In genomic region chr6:24495516-24495847, GRCh38 we compare ENCODE assay signal across 8 cellular contexts. TPM values are rescaled to one million over a fixed set of nuclear protein-coding genes. Genes with fewer than 3 reads are reported as not detected.
A peak's percentile ranks its signal among the peaks of the same experiment; 100 is the strongest.
DNase-seq lines count a peak whose midpoint lies in the region; ATAC-seq and TF ChIP-seq lines count a peak whose summit lies in the region.

No MANE protein-coding gene starts in this region.

- H3K4me2 ChIP-seq in DOHH2 (ENCODE audit: low read length) = peak overlapping the region; percentile 89

- TF ChIP-seq CTCF in DOHH2 (IDR thresholded peaks at IDR 0.05; ENCODE audit: low read depth, low read length, poor library complexity, severe bottlenecking) = no peak
- TF ChIP-seq CTCF in brain microvascular endothelial cell (IDR thresholded peaks at IDR 0.05; ENCODE audit: low read depth, low read length, missing control alignments) = no peak

- H3K4me3 Mint-ChIP-seq in T-cell = peak overlapping the region; percentile 78 to 89 (median 81)

- H3F3A ChIP-seq in DOHH2 (ENCODE audit: control insufficient read depth, insufficient read depth) = no peaks in the 10 kb centered on the region

- peak overlapping the region; percentile 55 for H3K27ac ChIP-seq in DOHH2 (ENCODE audit: low read depth, low read length)
- H3K27ac ChIP-seq in brain microvascular endothelial cell = no peak overlapping the region

- H3K27me3 ChIP-seq in DOHH2 (ENCODE audit: control insufficient read depth, low read length) = no peaks in the 10 kb centered on the region
- H3K27me3 ChIP-seq in brain microvascular endothelial cell (replicated peaks) = no peaks in the 10 kb centered on the region

- CTCF ChIA-PET in T-cell (lab: Charles Lee) = interaction anchor here (0.6 to 1.5 kb wide), 3 partner anchors 26 to 750 kb away, joined by 3 to 6 read pairs (median 4); no protein-coding TSS in a partner anchor

- H3K4me3 ChIP-seq in DOHH2 (ENCODE audit: low read length) = peak overlapping the region; percentile 86
- peak overlapping the region; percentile 59 for H3K4me3 ChIP-seq in brain microvascular endothelial cell (ENCODE audit: low read depth, low read length)

- H3K36me3 Mint-ChIP-seq in T-cell = peaks cover 16% of the 10 kb centered on the region

- H3K36me3 ChIP-seq in DOHH2 (ENCODE audit: control insufficient read depth, low read length) (peaks cover 18% of the 10 kb centered on the region), brain microvascular endothelial cell (replicated peaks) (no peaks in the 10 kb centered on the region)

- H3K9me2 ChIP-seq in DOHH2 (replicated peaks; ENCODE audit: control insufficient read depth, low read length) = no peaks in the 10 kb centered on the region

- H3K4me1 ChIP-seq in DOHH2 (ENCODE audit: control insufficient read depth, low read length) = peaks cover 34% of the 10 kb centered on the region

- H3K79me2 ChIP-seq in DOHH2 (ENCODE audit: control insufficient read depth, low read length) = no peaks in the 10 kb centered on the region

- in situ Hi-C loops in brain microvascular endothelial cell (cut with HindIII; ENCODE audit: low pct_ligation_motif_present, low sequenced_read_pairs) = no loop called here

- POLR2A ChIA-PET in T-cell (lab: Charles Lee) = no interaction called here

- H3K9me3 ChIP-seq in DOHH2 (ENCODE audit: control insufficient read depth, insufficient read depth, low read length) = no peaks in the 10 kb centered on the region

- peak overlapping the region; percentile 86 to 92 for H3K27ac Mint-ChIP-seq in T-cell

- peaks cover 0 to 10% (median 2%) of the 10 kb centered on the region in 3 donors for H3K9me3 Mint-ChIP-seq in T-cell

- ATAC-seq in GM21423 (IDR thresholded peaks at IDR 0.05; ENCODE audit: unreplicated experiment) (peak; percentile 40), T-cell (replicated peaks in 1 of 4) (peak; percentile 11 to 32 (median 22))

- no peaks in the 10 kb centered on the region for H4K20me1 ChIP-seq in DOHH2 (ENCODE audit: control insufficient read depth, insufficient read depth, low read depth, low read length)

- DNase-seq in HuH-7 (ENCODE audit: low spot score) (peak; percentile 60), T-cell (peak in 29 of 34 experiments; percentile 4 to 47 (median 18)), brain microvascular endothelial cell (peak; percentile 31), iPS-NIHi7 (ENCODE audit: extremely low spot score) (peak; percentile 63), smooth muscle cell of the brain vasculature (ENCODE audit: low read depth, low spot score) (peak; percentile 12)
- no peak for DNase-seq in effector CD4-positive, alpha-beta T cell

- H3K4me1 Mint-ChIP-seq in T-cell = peaks cover 29 to 50% (median 30%) of the 10 kb centered on the region in 3 donors

- no peaks in the 10 kb centered on the region for H3K27me3 Mint-ChIP-seq in T-cell

RNA-seq across cellular contexts. Expression of gene ALDH5A1, which starts 0.7 kb away (rescaled TPM):
- 10 to 100 TPM in 4 of 5 donors, 1 to 10 TPM in 1; 4.8 to 15.2 (median 11.7) TPM for total RNA-seq in T-cell

RNA-seq across cellular contexts. Expression of gene GPLD1, which starts 6.1 kb away (rescaled TPM):
- 1 to 10 TPM in 3 of 5 donors, under 1 TPM in 2; 0.50 to 1.5 (median 1.4) TPM for total RNA-seq in T-cell
